ENCODE assay signal across 18 cellular contexts in genomic region chr5:2391566-2391965, GRCh38.
A peak's percentile ranks its signal among the peaks of the same experiment; 100 is the strongest.
DNase-seq lines count a peak whose midpoint lies in the region; ATAC-seq and TF ChIP-seq lines count a peak whose summit lies in the region.
"Had no signal": no experiment of that assay in that cellular context is flagged by ENCODE, and none has a peak within 500 bp of the region (broad histone marks: within the 10 kb centered on the region; RNA-seq: fewer than 3 reads in every experiment).

No MANE protein-coding gene starts in this region.

- H3K27me3 ChIP-seq in spleen (replicated peaks in 1 of 7) = no peaks in the 10 kb centered on the region
- H3K27me3 ChIP-seq: BLaER1 treated with 17β-estradiol and CSF1 and Interleukin-3, amounts not matched to agents 10 nM and 100 nM had no signal

- no peak for TF ChIP-seq POLR2A in spleen (IDR thresholded peaks at IDR 0.05)

- no peak overlapping the region for H3K4me3 ChIP-seq in spleen
- H3K4me3 ChIP-seq: A549; BLaER1 treated with 17β-estradiol and CSF1 and Interleukin-3, amounts not matched to agents 10 nM and 100 nM had no signal

- ATAC-seq in GM18870 (IDR thresholded peaks at IDR 0.05; ENCODE audit: unreplicated experiment) (no peak), HG02870 (IDR thresholded peaks at IDR 0.05; ENCODE audit: unreplicated experiment) (no peak)
- ATAC-seq: A549; CD8-positive, alpha-beta T cell had no signal

- DNase-seq in neural crest cell (ENCODE audit: low read depth, low spot score) = no peak
- DNase-seq in posterior vena cava (ENCODE audit: low spot score) = peak; percentile 55
- DNase-seq in spleen = peak; percentile 59
- no peak for DNase-seq in activated gamma-delta T cell treated with Interleukin-2 at 50 U/mL for 16 hours
- DNase-seq: AML-193; Caco-2; Calu3; CD4-positive, alpha-beta T cell; CD8-positive, alpha-beta T cell; DMS79 treated with DMSO at 0.1 percent for 48 hours; GF-D8 had no signal

- H3K27ac ChIP-seq in spleen = no peak overlapping the region
- H3K27ac ChIP-seq: 22Rv1; A549; BLaER1 treated with 17β-estradiol and CSF1 and Interleukin-3, amounts not matched to agents 10 nM and 100 nM; C4-2B had no signal

- no peaks in the 10 kb centered on the region for H3K9me3 ChIP-seq in spleen
- H3K9me3 ChIP-seq: A549; BLaER1 treated with 17β-estradiol and CSF1 and Interleukin-3, amounts not matched to agents 10 nM and 100 nM; Caco-2 had no signal

- no peak overlapping the region for H3K4me3 Mint-ChIP-seq in neural crest cell
- H3K4me3 Mint-ChIP-seq: B cell; CD4-positive, alpha-beta T cell; CD8-positive, alpha-beta T cell had no signal

- no peaks in the 10 kb centered on the region for H3K36me3 Mint-ChIP-seq in neural crest cell (ENCODE audit: low read depth)
- H3K36me3 Mint-ChIP-seq: CD8-positive, alpha-beta T cell had no signal

- 80 to 89% (median 82%) methylated on average over 10 of the region's 10 CpGs for WGBS in spleen, 5 donors

- peaks cover 33% of the 10 kb centered on the region for H3K27me3 Mint-ChIP-seq in neural crest cell (ENCODE audit: low read depth)
- H3K27me3 Mint-ChIP-seq: B cell had no signal

- no peaks in the 10 kb centered on the region for H3K36me3 ChIP-seq in spleen
- H3K36me3 ChIP-seq: BLaER1 treated with 17β-estradiol and CSF1 and Interleukin-3, amounts not matched to agents 10 nM and 100 nM had no signal

- peaks cover 6% of the 10 kb centered on the region for H3K4me1 Mint-ChIP-seq in neural crest cell
- H3K4me1 Mint-ChIP-seq: B cell had no signal

- no peaks in the 10 kb centered on the region for H3K4me1 ChIP-seq in spleen
- H3K4me1 ChIP-seq: A549; BLaER1 treated with 17β-estradiol and CSF1 and Interleukin-3, amounts not matched to agents 10 nM and 100 nM; Caco-2 had no signal

- H3K27ac Mint-ChIP-seq in neural crest cell (ENCODE audit: unreplicated experiment) = peak overlapping the region; percentile 58
- H3K27ac Mint-ChIP-seq: B cell; CD4-positive, alpha-beta T cell; CD8-positive, alpha-beta T cell had no signal

- intact Hi-C loops in posterior vena cava (cut with DNase I) (no loop called here), spleen (cut with DNase I; ENCODE audit: low total_unique reads) (no loop called here)

- H3K9me3 Mint-ChIP-seq in neural crest cell = no peaks in the 10 kb centered on the region
- H3K9me3 Mint-ChIP-seq: CD4-positive, alpha-beta T cell; CD8-positive, alpha-beta T cell had no signal

- TF ChIP-seq CTCF in neural crest cell (conservative IDR thresholded peaks at IDR 0.05) = no peak
- TF ChIP-seq CTCF in spleen (IDR thresholded peaks at IDR 0.05 in 8 of 11, conservative IDR thresholded peaks at IDR 0.05 in 3 of 11) = no peak

Comparison
In these comparisons a context has a peak if more than half of its experiments do, and no peak if none do; other contexts are left out.
1. DNase-seq: peak in posterior vena cava (single experiment) and spleen (single experiment); none in neural crest cell (single experiment) and activated gamma-delta T cell treated with Interleukin-2 at 50 U/mL for 16 hours (single experiment).